15 cellular contexts compared by ENCODE assay signal in the genomic region with DNA sequence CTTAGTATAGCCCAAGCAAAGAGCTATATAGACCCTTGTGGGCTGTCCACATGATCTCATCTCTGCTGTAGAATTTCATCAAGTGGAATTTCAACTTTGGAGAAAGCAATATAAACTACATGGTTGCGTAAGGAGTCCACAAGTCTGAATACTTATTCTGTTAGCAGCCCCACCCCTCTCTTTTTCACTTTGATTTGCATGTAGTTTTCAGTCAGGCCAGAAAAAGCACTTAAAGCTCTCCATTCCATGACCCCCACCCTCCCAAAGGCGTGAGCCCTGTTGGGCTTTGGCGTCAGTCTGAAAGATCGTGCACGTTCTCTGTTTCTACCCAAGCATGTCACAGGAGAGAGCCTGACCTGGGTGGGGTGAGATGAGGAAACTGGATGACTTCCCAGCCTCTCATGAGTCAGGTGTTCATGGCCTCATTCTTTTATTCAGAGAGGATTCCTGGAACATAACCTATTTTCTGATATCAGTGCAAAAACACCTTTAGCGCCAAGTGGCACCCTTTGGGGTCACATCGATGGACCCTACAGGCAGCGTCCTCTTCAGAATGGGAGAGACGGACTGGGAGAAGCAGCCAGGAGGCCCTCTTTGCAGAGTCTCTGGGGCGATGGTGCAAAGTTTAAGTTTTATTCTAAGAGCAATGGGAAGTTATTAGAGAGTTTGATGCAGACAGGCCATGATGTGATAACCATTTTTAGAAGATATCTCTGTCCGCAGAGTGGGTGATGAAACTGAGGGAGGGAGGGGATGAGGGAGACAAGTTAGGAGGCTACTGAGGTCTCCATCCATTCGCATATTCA. TPM values are rescaled to one million over a fixed set of nuclear protein-coding genes. Genes with fewer than 3 reads are reported as not detected.
DNase-seq lines count a peak whose midpoint lies in the region; ATAC-seq and TF ChIP-seq lines count a peak whose summit lies in the region.
"Had no signal": no experiment of that assay in that cellular context is flagged by ENCODE, and none has a peak within 500 bp of the region (broad histone marks: within the 10 kb centered on the region; RNA-seq: fewer than 3 reads in every experiment).

No MANE protein-coding gene starts in this region.

- WGBS in heart left ventricle, 4 donors: 52 to 58% (median 54%) methylated on average over 12 of the region's 12 CpGs
- 77 to 81% methylated on average over 8 to 11 of the region's 12 CpGs for WGBS in gastroesophageal sphincter (ENCODE audit: low coverage in 1 of 2), 2 donors

- H3K27me3 ChIP-seq in heart left ventricle (peaks cover 0 to 5% (median 0%) of the 10 kb centered on the region in 9 donors), gastroesophageal sphincter (peaks cover 15% of the 10 kb centered on the region)

- peaks cover 0 to 9% (median 0%) of the 10 kb centered on the region in 12 donors for H3K9me3 ChIP-seq in heart left ventricle
- peaks cover 0 to 13% (median 0%) of the 10 kb centered on the region in 3 donors for H3K9me3 ChIP-seq in gastroesophageal sphincter

- H3K27ac ChIP-seq in heart left ventricle (peak overlapping the region in 10 of 12 donors; percentile 39 to 95 (median 80)), gastroesophageal sphincter (peak overlapping the region in 3 of 4 donors; percentile 33 to 63 (median 51))
- H3K27ac ChIP-seq: A549, thoracic aorta had no signal

- no peak for TF ChIP-seq CTCF in heart left ventricle (IDR thresholded peaks at IDR 0.05)
- no peak for TF ChIP-seq CTCF in gastroesophageal sphincter (IDR thresholded peaks at IDR 0.05)
- no peak for TF ChIP-seq CTCF in neural crest cell (conservative IDR thresholded peaks at IDR 0.05)
- no peak for TF ChIP-seq CTCF in natural killer cell (IDR thresholded peaks at IDR 0.05)

- DNase-seq in heart left ventricle: peak in 4 of 5 donors; percentile 33 to 61 (median 53)
- no peak for DNase-seq in Right ventricle myocardium inferior (ENCODE audit: missing footprints)
- no peak for DNase-seq in neural crest cell (ENCODE audit: low read depth, low spot score)
- DNase-seq in erythroblast (lab: John Stamatoyannopoulos, UW): no peak
- no peak for DNase-seq in natural killer cell
- DNase-seq: activated B cell treated with CpG ODN at 0.5 μM for 24 hours, amygdala, GOT3, NCI-H1105, NCI-H524 treated with DMSO at 0.1 percent for 48 hours had no signal

- intact Hi-C loops in heart left ventricle (cut with DNase I) (loop anchor here in 1 of 10 donors (10.0 kb wide), 1 partner anchor 140 kb away; no protein-coding TSS in a partner anchor), Right ventricle myocardium inferior (cut with DNase I) (no loop called here), natural killer cell (cut with micrococcal nuclease) (no loop called here)

- H3K36me3 ChIP-seq in heart left ventricle: no peaks in the 10 kb centered on the region
- H3K36me3 ChIP-seq in gastroesophageal sphincter: no peaks in the 10 kb centered on the region
- H3K36me3 ChIP-seq: thoracic aorta had no signal

- ATAC-seq in heart left ventricle: peak; percentile 17 to 65 (median 57)
- no peak for ATAC-seq in Right ventricle myocardium inferior
- peak; percentile 82 for ATAC-seq in gastroesophageal sphincter
- ATAC-seq in GM18867 (IDR thresholded peaks at IDR 0.05; ENCODE audit: unreplicated experiment): no peak
- ATAC-seq in natural killer cell: no peak
- no peak for ATAC-seq in GM19023 (IDR thresholded peaks at IDR 0.05; ENCODE audit: unreplicated experiment)
- ATAC-seq: A549 had no signal

- H3K27ac Mint-ChIP-seq in neural crest cell (ENCODE audit: unreplicated experiment) (peak overlapping the region; percentile 57), natural killer cell (no peak overlapping the region)
- H3K27ac Mint-ChIP-seq: activated B cell treated with CpG ODN at 0.5 μM for 24 hours had no signal

- H3K4me1 Mint-ChIP-seq in neural crest cell (peaks cover 10% of the 10 kb centered on the region), natural killer cell (peaks cover 8 to 12% of the 10 kb centered on the region in 2 donors)

- H3K36me3 Mint-ChIP-seq in neural crest cell (ENCODE audit: low read depth) (peaks cover 5% of the 10 kb centered on the region), natural killer cell (no peaks in the 10 kb centered on the region)

- H3K4me3 ChIP-seq in heart left ventricle (no peak overlapping the region), gastroesophageal sphincter (no peak overlapping the region)
- H3K4me3 ChIP-seq: A549, thoracic aorta had no signal

- H3K9me3 Mint-ChIP-seq in neural crest cell (peaks cover 9% of the 10 kb centered on the region), natural killer cell (peaks cover 3 to 6% of the 10 kb centered on the region in 2 donors)

- TF ChIP-seq POLR2A in heart left ventricle (IDR thresholded peaks at IDR 0.05) (no peak), gastroesophageal sphincter (IDR thresholded peaks at IDR 0.05) (no peak), erythroblast (IDR thresholded peaks at IDR 0.05; ENCODE audit: low read length) (no peak)

- no peak for TF ChIP-seq EP300 in gastroesophageal sphincter (IDR thresholded peaks at IDR 0.05)

- H3K27me3 Mint-ChIP-seq in neural crest cell (ENCODE audit: low read depth) (no peaks in the 10 kb centered on the region), natural killer cell (ENCODE audit: low read depth in 2 of 2) (peaks cover 34 to 51% of the 10 kb centered on the region in 2 donors)

- H3K4me3 Mint-ChIP-seq in neural crest cell (no peak overlapping the region), natural killer cell (no peak overlapping the region)
- H3K4me3 Mint-ChIP-seq: activated B cell treated with CpG ODN at 0.5 μM for 24 hours had no signal

- H3K4me1 ChIP-seq in heart left ventricle (peaks cover 0 to 57% (median 29%) of the 10 kb centered on the region in 12 donors), gastroesophageal sphincter (peaks cover 0 to 4% (median 0%) of the 10 kb centered on the region in 3 donors)
- H3K4me1 ChIP-seq: A549 had no signal

RNA-seq across cellular contexts. Expression of gene LSM3, which starts 55.8 kb away (rescaled TPM):
- total RNA-seq in heart left ventricle (10 to 100 TPM; 11.6 to 15.9 (median 13.7) TPM), Right ventricle myocardium inferior (17.2 TPM), gastroesophageal sphincter (10 to 100 TPM in 3 of 4 donors, 1 to 10 TPM in 1; 7.9 to 15.6 (median 12.7) TPM), neural crest cell (18.3 and 19.1 TPM in 2 replicates), natural killer cell (1 to 10 TPM; 7.6 to 9.1 (median 8.9) TPM)
- 10 to 100 TPM; 11.7 to 14.0 TPM for polyA plus RNA-seq in heart left ventricle

RNA-seq across cellular contexts. Expression of gene XPC, which starts 56.0 kb away (rescaled TPM):
- total RNA-seq in heart left ventricle (10 to 100 TPM in 5 of 9 donors, 1 to 10 TPM in 4; 7.0 to 20.0 (median 11.1) TPM), Right ventricle myocardium inferior (7.7 TPM), gastroesophageal sphincter (10 to 100 TPM; 27.6 to 73.0 (median 34.4) TPM), neural crest cell (37.3 and 41.6 TPM in 2 replicates), natural killer cell (10 to 100 TPM; 45.5 to 62.1 (median 50.0) TPM)
- polyA plus RNA-seq in heart left ventricle: 1 to 10 TPM; 6.1 to 9.2 TPM

Comparison
In these comparisons a context has a peak if more than half of its experiments do, and no peak if none do; other contexts are left out.
1. ATAC-seq: peak in heart left ventricle (4 of 4) and gastroesophageal sphincter (single experiment); none in Right ventricle myocardium inferior (single experiment), GM18867 (single experiment), natural killer cell (0 of 3) and GM19023 (single experiment).
2. DNase-seq: peak in heart left ventricle (4 of 5); none in Right ventricle myocardium inferior (single experiment), neural crest cell (single experiment), erythroblast (0 of 2) and natural killer cell (single experiment).